In genomic region chr14:73996731-73997107, GRCh38 we compare ENCODE assay signal across 19 cellular contexts. TPM values are rescaled to one million over a fixed set of nuclear protein-coding genes. Genes with fewer than 3 reads are reported as not detected.
DNase-seq lines count a peak whose midpoint lies in the region; ATAC-seq and TF ChIP-seq lines count a peak whose summit lies in the region.
"Had no signal": no experiment of that assay in that cellular context is flagged by ENCODE, and none has a peak within 500 bp of the region (broad histone marks: within the 10 kb centered on the region; RNA-seq: fewer than 3 reads in every experiment).

No MANE protein-coding gene starts in this region.

- H4K20me1 ChIP-seq in hepatocyte (ENCODE audit: insufficient read depth, poor library complexity, severe bottlenecking) (no peaks in the 10 kb centered on the region), smooth muscle cell (ENCODE audit: low read depth) (no peaks in the 10 kb centered on the region), Karpas-422 (ENCODE audit: insufficient read depth, low read depth, low read length) (no peaks in the 10 kb centered on the region)

- H2AFZ ChIP-seq in hepatocyte (no peak overlapping the region), smooth muscle cell (ENCODE audit: low read depth) (no peak overlapping the region), Karpas-422 (ENCODE audit: low read length) (no peak overlapping the region)
- H2AFZ ChIP-seq: GM23248 had no signal

- ATAC-seq in GM18520 (IDR thresholded peaks at IDR 0.05; ENCODE audit: unreplicated experiment) = no peak
- ATAC-seq: GM12878, Right ventricle myocardium inferior had no signal

- no peak overlapping the region for H3K9ac ChIP-seq in smooth muscle cell (ENCODE audit: low read depth)
- no peak overlapping the region for H3K9ac ChIP-seq in Karpas-422 (ENCODE audit: low read length)
- H3K9ac ChIP-seq: GM23248 had no signal

- WGBS in hepatocyte (ENCODE audit: low lambda C conversion rate, missing lambda C conversion rate) = 36% methylated on average over 2 of the region's 2 CpGs
- 86% methylated on average over 2 of the region's 2 CpGs for WGBS in smooth muscle cell (ENCODE audit: low lambda C conversion rate)

- H3K9me3 ChIP-seq in hepatocyte (ENCODE audit: low read depth) = no peaks in the 10 kb centered on the region
- H3K9me3 ChIP-seq in muscle layer of duodenum (ENCODE audit: control insufficient read depth in 1 of 2, low read length in 2 of 2) = no peaks in the 10 kb centered on the region
- no peaks in the 10 kb centered on the region for H3K9me3 ChIP-seq in smooth muscle cell (replicated peaks; ENCODE audit: low read depth)
- H3K9me3 ChIP-seq in Karpas-422 (ENCODE audit: low read length) = no peaks in the 10 kb centered on the region

- H3K36me3 ChIP-seq in hepatocyte (replicated peaks; ENCODE audit: insufficient read depth, low read depth) (no peaks in the 10 kb centered on the region), muscle layer of duodenum (ENCODE audit: control insufficient read depth in 1 of 2, insufficient read depth in 2 of 2, low read length in 2 of 2) (peaks cover 3 to 8% of the 10 kb centered on the region in 2 donors), smooth muscle cell (ENCODE audit: low read depth) (no peaks in the 10 kb centered on the region), Karpas-422 (ENCODE audit: insufficient read depth, low read length) (peaks cover 5% of the 10 kb centered on the region; the same call in 1 of the 2 replicates)

- H3K4me2 ChIP-seq in hepatocyte (peak overlapping the region; percentile 71), smooth muscle cell (no peak overlapping the region), Karpas-422 (ENCODE audit: low read depth, low read length, poor library complexity, severe bottlenecking) (no peak overlapping the region)

- H3K27me3 ChIP-seq in hepatocyte = no peaks in the 10 kb centered on the region
- H3K27me3 ChIP-seq in muscle layer of duodenum (ENCODE audit: low read depth, low read length) = no peaks in the 10 kb centered on the region
- no peaks in the 10 kb centered on the region for H3K27me3 ChIP-seq in smooth muscle cell (ENCODE audit: low read depth)
- no peaks in the 10 kb centered on the region for H3K27me3 ChIP-seq in Karpas-422 (ENCODE audit: low read length)

- DNase-seq in Caki2 (ENCODE audit: low read depth) (peak; percentile 36), hepatocyte (ENCODE audit: low spot score) (no peak), smooth muscle cell (lab: John Stamatoyannopoulos, UW; ENCODE audit: unreplicated experiment) (no peak), Karpas-422 (no peak), SIG-M5 treated with dmso at 0.1 percent for 504 hours (lab: John Stamatoyannopoulos, UW; ENCODE audit: unreplicated experiment) (no peak)
- DNase-seq in activated naive CD4-positive, alpha-beta T cell treated with Interleukin-2 at 50 U/mL for 16 hours = no peak
- DNase-seq: AML-193, DMS79, GM23248, KG1, NCI-H1092 treated with DMSO at 0.1 percent for 48 hours, NCI-H1694 treated with DMSO at 0.1 percent for 48 hours, NCI-H446, NCI-H774 had no signal

- in situ Hi-C loops in Caki2 (cut with HindIII; ENCODE audit: low pct_unique_long_range_greater_than_20kb, low sequenced_read_pairs) = no loop called here

- no peaks in the 10 kb centered on the region for H3F3A ChIP-seq in smooth muscle cell (ENCODE audit: low read depth)

- H3K4me3 ChIP-seq in hepatocyte (no peak overlapping the region), muscle layer of duodenum (ENCODE audit: low read depth in 1 of 2, low read length in 2 of 2) (no peak overlapping the region), smooth muscle cell (peak overlapping the region; percentile 13), Karpas-422 (ENCODE audit: low read length) (no peak overlapping the region)
- H3K4me3 ChIP-seq: GM12878, GM23248 had no signal

- H3K9me2 ChIP-seq in hepatocyte (replicated peaks; ENCODE audit: insufficient read depth) (no peaks in the 10 kb centered on the region), Karpas-422 (replicated peaks; ENCODE audit: insufficient read depth, low read length) (no peaks in the 10 kb centered on the region)

- TF ChIP-seq CTCF in hepatocyte (IDR thresholded peaks at IDR 0.05; ENCODE audit: poor library complexity) (no peak), smooth muscle cell (IDR thresholded peaks at IDR 0.05; ENCODE audit: borderline replicate concordance, insufficient read depth, poor library complexity, severe bottlenecking) (no peak)

- H3K27ac ChIP-seq in hepatocyte (peak overlapping the region; percentile 94), muscle layer of duodenum (ENCODE audit: low read length) (peak overlapping the region; percentile 49), smooth muscle cell (ENCODE audit: low read depth) (no peak overlapping the region), Karpas-422 (ENCODE audit: low read length) (no peak overlapping the region)
- H3K27ac ChIP-seq: GM23248, HL-60 had no signal

- H3K79me2 ChIP-seq in hepatocyte (peaks cover 25% of the 10 kb centered on the region), smooth muscle cell (ENCODE audit: low read depth) (no peaks in the 10 kb centered on the region), Karpas-422 (ENCODE audit: low read length) (no peaks in the 10 kb centered on the region)

- peaks cover 5% of the 10 kb centered on the region for H3K4me1 ChIP-seq in hepatocyte (ENCODE audit: insufficient read depth)
- H3K4me1 ChIP-seq in muscle layer of duodenum (ENCODE audit: control insufficient read depth in 1 of 2, insufficient read depth in 2 of 2, low read length in 2 of 2) = no peaks in the 10 kb centered on the region
- no peaks in the 10 kb centered on the region for H3K4me1 ChIP-seq in smooth muscle cell (ENCODE audit: low read depth)
- H3K4me1 ChIP-seq in Karpas-422 (ENCODE audit: low read length) = no peaks in the 10 kb centered on the region

RNA-seq across cellular contexts. Expression of gene ENTPD5, which starts 22.4 kb away (rescaled TPM):
- total RNA-seq in Caki2 (2014; rRNA removed; shearing (Covaris generic); ENCODE audit: low replicate concordance) = 15.0 and 15.2 TPM in 2 replicates
- 57.2 and 71.0 TPM in 2 replicates for total RNA-seq in hepatocyte
- polyA plus RNA-seq in hepatocyte = 18.5 and 25.1 TPM in 2 replicates
- 9.1 and 9.9 TPM in 2 replicates for total RNA-seq in smooth muscle cell
- 8.1 and 9.8 TPM in 2 replicates for polyA plus RNA-seq in smooth muscle cell
- 22.3 and 26.3 TPM in 2 replicates for total RNA-seq in Karpas-422 (2014; rRNA removed; shearing (Covaris generic); ENCODE audit: low replicate concordance)

RNA-seq across cellular contexts. Expression of gene BBOF1, which starts 22.4 kb away (rescaled TPM):
- 0.87 and 1.5 TPM in 2 replicates for total RNA-seq in Caki2 (2014; rRNA removed; shearing (Covaris generic); ENCODE audit: low replicate concordance)
- total RNA-seq in hepatocyte (6.1 and 7.1 TPM in 2 replicates), smooth muscle cell (6.4 and 20.6 TPM in 2 replicates)
- polyA plus RNA-seq in hepatocyte (3.9 and 4.1 TPM in 2 replicates), smooth muscle cell (3.7 and 6.5 TPM in 2 replicates)
- total RNA-seq in Karpas-422 (2014; rRNA removed; shearing (Covaris generic); ENCODE audit: low replicate concordance) = 2.0 and 6.1 TPM in 2 replicates

RNA-seq across cellular contexts. Expression of gene COQ6, which starts 46.6 kb away (rescaled TPM):
- total RNA-seq in Caki2 (2014; rRNA removed; shearing (Covaris generic); ENCODE audit: low replicate concordance) = 16.4 and 19.4 TPM in 2 replicates
- total RNA-seq in hepatocyte (18.7 and 29.5 TPM in 2 replicates), smooth muscle cell (9.6 and 16.8 TPM in 2 replicates)
- polyA plus RNA-seq in hepatocyte (21.8 and 24.7 TPM in 2 replicates), smooth muscle cell (18.2 and 22.3 TPM in 2 replicates)
- 45.2 and 48.8 TPM in 2 replicates for total RNA-seq in Karpas-422 (2014; rRNA removed; shearing (Covaris generic); ENCODE audit: low replicate concordance)

RNA-seq across cellular contexts. Expression of gene FAM161B, which starts 46.8 kb away (rescaled TPM):
- 1.8 and 2.8 TPM in 2 replicates for total RNA-seq in Caki2 (2014; rRNA removed; shearing (Covaris generic); ENCODE audit: low replicate concordance)
- total RNA-seq in hepatocyte = 2.3 and 3.3 TPM in 2 replicates
- 0.77 and 2.0 TPM in 2 replicates for polyA plus RNA-seq in hepatocyte
- 2.7 and 4.7 TPM in 2 replicates for total RNA-seq in smooth muscle cell
- 3.9 and 6.3 TPM in 2 replicates for polyA plus RNA-seq in smooth muscle cell
- 4.1 and 5.8 TPM in 2 replicates for total RNA-seq in Karpas-422 (2014; rRNA removed; shearing (Covaris generic); ENCODE audit: low replicate concordance)

Comparison
In these comparisons a context has a peak if more than half of its experiments do, and no peak if none do; other contexts are left out.
1. H3K27ac ChIP-seq: peak in hepatocyte (single experiment) and muscle layer of duodenum (single experiment); none in smooth muscle cell (single experiment) and Karpas-422 (single experiment).